8 cellular contexts compared by ENCODE assay signal in the genomic region with DNA sequence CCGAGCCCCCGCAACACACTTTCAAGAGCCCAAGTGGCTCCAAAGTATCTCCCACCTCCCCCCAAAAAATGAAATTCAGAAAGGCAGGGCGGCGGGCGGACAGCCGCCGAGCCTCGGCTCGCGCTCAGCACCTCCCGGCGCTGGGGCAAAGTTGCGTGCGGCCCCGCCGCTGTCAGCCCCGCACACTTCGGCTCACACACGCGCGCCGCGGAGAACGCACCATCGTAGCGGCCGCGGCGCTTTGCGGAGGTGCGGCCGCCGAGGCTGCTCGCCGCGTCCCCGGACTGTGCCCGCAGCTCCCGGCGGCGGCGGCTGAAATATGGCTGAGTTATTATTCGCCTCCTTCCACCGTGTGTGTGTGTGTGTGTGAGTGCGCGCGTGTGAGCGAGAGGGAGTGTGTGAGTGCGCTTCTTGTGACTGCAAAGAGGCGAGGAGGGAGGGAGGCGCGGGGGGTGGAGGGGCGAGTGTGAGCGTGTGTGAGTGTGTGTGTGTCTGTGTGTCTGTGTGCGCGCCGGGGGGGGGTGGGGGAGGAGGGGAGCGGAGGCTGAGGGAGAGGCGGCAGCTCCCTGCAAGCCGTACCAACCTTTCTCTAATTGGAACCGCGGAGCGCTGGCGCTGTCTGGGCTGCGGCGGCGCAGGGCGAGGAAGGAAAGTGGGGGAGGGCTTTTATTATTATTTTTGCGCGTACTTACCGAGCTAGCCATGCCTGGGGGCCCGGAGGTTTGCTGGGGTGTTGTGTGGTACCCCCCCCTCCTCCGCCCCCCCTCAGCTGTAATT. TPM values are rescaled to one million over a fixed set of nuclear protein-coding genes. Genes with fewer than 3 reads are reported as not detected.
DNase-seq lines count a peak whose midpoint lies in the region; ATAC-seq, FAIRE-seq and TF ChIP-seq lines count a peak whose summit lies in the region.

No MANE protein-coding gene starts in this region.

- ATAC-seq in A549, result peak; percentile 60 to 66
- ATAC-seq in GM18508 (IDR thresholded peaks at IDR 0.05; ENCODE audit: insufficient read depth, unreplicated experiment), result peak; percentile 3
- peak; percentile 14 for ATAC-seq in HG03342 (IDR thresholded peaks at IDR 0.05; ENCODE audit: unreplicated experiment)

- WGBS in A549 (ENCODE audit: missing lambda C conversion rate), result 1% methylated on average over 20 of the region's 73 CpGs

- H3K36me3 ChIP-seq in neutrophil, result no peaks in the 10 kb centered on the region

- CTCF ChIA-PET in A549 (lab: Yijun Ruan, JAX), result interaction anchor here (1.0 to 7.0 kb wide), 15 partner anchors 12 to 489 kb away, joined by 3 to 84 read pairs (median 5); no protein-coding TSS in a partner anchor

- peaks cover 75% of the 10 kb centered on the region for H3K27me3 ChIP-seq in neutrophil

- H3K9me3 ChIP-seq in A549 (no peaks in the 10 kb centered on the region), neutrophil (no peaks in the 10 kb centered on the region)

- DNase-seq in A549 (ENCODE audit: low read depth in 1 of 2, low spot score in 1 of 2), result peak; percentile 56 to 86
- DNase-seq in RKO (ENCODE audit: low spot score), result peak; percentile 69
- DNase-seq in activated gamma-delta T cell treated with Interleukin-2 at 50 U/mL for 16 hours, result peak; percentile 73
- peak; percentile 59 to 70 for DNase-seq in frontal cortex (ENCODE audit: low spot score in 2 of 2)
- DNase-seq in superior temporal gyrus (ENCODE audit: extremely low spot score), result peak; percentile 45

- peaks cover 31% of the 10 kb centered on the region for H3K4me1 ChIP-seq in A549
- peaks cover 42 to 45% of the 10 kb centered on the region in 2 experiments for H3K4me1 ChIP-seq in neutrophil (ENCODE audit: control insufficient read depth in 1 of 2, insufficient read depth in 1 of 2, low read depth in 1 of 2, low read length in 1 of 2)

- H3K4me3 ChIP-seq in A549 (peak overlapping the region; percentile 95), neutrophil (ENCODE audit: low read depth in 1 of 2, low read length in 1 of 2) (peak overlapping the region; percentile 62 to 79)

- TF ChIP-seq POLR2A in A549 (IDR thresholded peaks at IDR 0.05; ENCODE audit: low read length), result peak; percentile 35; the same call in 1 of the 2 replicates

- no peak for TF ChIP-seq CTCF in A549 (IDR thresholded peaks at IDR 0.05)
- no peak for TF ChIP-seq CTCF in neutrophil (IDR thresholded peaks at IDR 0.05)

- peak overlapping the region; percentile 92 for H3K4me2 ChIP-seq in A549

- POLR2A ChIA-PET in A549 (lab: Yijun Ruan, JAX), result interaction anchor here (0.6 to 2.0 kb wide), 13 partner anchors 17 to 971 kb away, joined by 3 to 21 read pairs (median 5); a partner anchor contains a TSS

- H3K27ac ChIP-seq in A549 (peak overlapping the region; percentile 90 to 96), neutrophil (peak overlapping the region; percentile 27)

- no peak for TF ChIP-seq EP300 in A549 (IDR thresholded peaks at IDR 0.05)

- FAIRE-seq in A549 (lab: Jason Lieb, UNC) (no peak), frontal cortex (lab: Jason Lieb, UNC) (no peak)

- peak in 1 of 2 experiments; percentile 1; a peak in 1 of 5 replicates for TF ChIP-seq RAD21 in A549 (conservative IDR thresholded peaks at IDR 0.05 in 1 of 2, IDR thresholded peaks at IDR 0.05 in 1 of 2)

TF ChIP-seq in A549, 52 proteins besides CTCF, POLR2A, EP300 and RAD21:
- TF ChIP-seq, protein P1, sequence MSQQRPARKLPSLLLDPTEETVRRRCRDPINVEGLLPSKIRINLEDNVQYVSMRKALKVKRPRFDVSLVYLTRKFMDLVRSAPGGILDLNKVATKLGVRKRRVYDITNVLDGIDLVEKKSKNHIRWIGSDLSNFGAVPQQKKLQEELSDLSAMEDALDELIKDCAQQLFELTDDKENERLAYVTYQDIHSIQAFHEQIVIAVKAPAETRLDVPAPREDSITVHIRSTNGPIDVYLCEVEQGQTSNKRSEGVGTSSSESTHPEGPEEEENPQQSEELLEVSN (IDR thresholded peaks at IDR 0.05; ENCODE audit: borderline replicate concordance, low read depth), result no peak
- TF ChIP-seq JUN (IDR thresholded peaks at IDR 0.05) (peak in 1 of 2 experiments; percentile 65; a peak in 1 of 5 replicates), SMC3 (IDR thresholded peaks at IDR 0.05) (peak; percentile 16; the same call in 2 of the 3 replicates)

RNA-seq across cellular contexts. Expression of a gene that starts 0.6 kb away (rescaled TPM):
- 47.6 and 50.8 TPM in 2 replicates for polyA plus RNA-seq in A549 (2011; rRNA removed)
- polyA plus RNA-seq in A549 (2012; cell fraction: cytosol; rRNA removed), result 9.0 and 10.1 TPM in 2 replicates
- polyA plus RNA-seq in A549 (2012; cell fraction: nucleus; rRNA removed), result 3.3 and 3.6 TPM in 2 replicates
- polyA plus RNA-seq in A549 (2017; fragmentation: RNase III; extraction: RNeasy Plus Mini Kit Qiagen cat#74134 plus additional on column Dnase treatment), result 13.0 to 15.3 TPM (median 14.3 TPM) in 3 replicates
- 23.0 and 23.6 TPM in 2 replicates for polyA minus RNA-seq in A549 (2011; rRNA and poly(A)+ RNA removed)
- 125 TPM for total RNA-seq in frontal cortex

Comparison
In these comparisons a context has a peak if more than half of its experiments do, and no peak if none do; other contexts are left out.
1. Peak in every context shown above with its lines: DNase-seq, ATAC-seq, H3K4me3 ChIP-seq and H3K27ac ChIP-seq.
2. ATAC-seq: peak in every context shown above with its lines; median percentile 63 in A549; 14 in HG03342; 3 in GM18508.